Comparison of ENCODE assay signal across 16 cellular contexts in genomic region chr4:165203541-165204461, GRCh38. TPM values are rescaled to one million over a fixed set of nuclear protein-coding genes. Genes with fewer than 3 reads are reported as not detected.
DNase-seq lines count a peak whose midpoint lies in the region; ATAC-seq, FAIRE-seq and TF ChIP-seq lines count a peak whose summit lies in the region.
"Had no signal": no experiment of that assay in that cellular context is flagged by ENCODE, and none has a peak within 500 bp of the region (broad histone marks: within the 10 kb centered on the region; RNA-seq: fewer than 3 reads in every experiment).

No MANE protein-coding gene starts in this region.

- H3K23ac ChIP-seq in IMR-90 (ENCODE audit: low read depth, low read length): no peak overlapping the region

- H3K27me3 Mint-ChIP-seq in activated T-cell treated with anti-CD3 and anti-CD28 coated beads, Interleukin-2, amount 50 U/mL, for 4 hours (ENCODE audit: low read depth): peaks cover 3% of the 10 kb centered on the region

- H3K36me3 Mint-ChIP-seq in activated T-cell treated with anti-CD3 and anti-CD28 coated beads, Interleukin-2, amount 50 U/mL, for 4 hours (ENCODE audit: insufficient read depth): no peaks in the 10 kb centered on the region

- H3K79me1 ChIP-seq in IMR-90 (ENCODE audit: low read depth in 1 of 2, low read length in 2 of 2): peaks cover 6 to 8% of the 10 kb centered on the region in 2 experiments; a peak in 2 of 4 replicates

- H4K8ac ChIP-seq in IMR-90 (ENCODE audit: low read depth in 2 of 2, low read length in 2 of 2): no peak overlapping the region

- H3K4ac ChIP-seq in IMR-90 (ENCODE audit: low read depth, low read length): no peak overlapping the region

- no peak overlapping the region for H2BK15ac ChIP-seq in IMR-90 (ENCODE audit: low read depth, low read length)

- H2AK9ac ChIP-seq in IMR-90 (replicated peaks; ENCODE audit: low read depth, low read length, poor library complexity): no peak overlapping the region

- H3K27me3 ChIP-seq in IMR-90 (ENCODE audit: control insufficient read depth, insufficient read depth, low read length): no peaks in the 10 kb centered on the region
- H3K27me3 ChIP-seq in K562 (ENCODE audit: control insufficient read depth in 2 of 2, insufficient read depth in 2 of 2, low read length in 2 of 2): peaks cover 0 to 15% of the 10 kb centered on the region in 2 experiments; a peak in 4 of 5 replicates
- H3K27me3 ChIP-seq: gastrocnemius medialis, stomach had no signal

- H2AFZ ChIP-seq in IMR-90 (replicated peaks; ENCODE audit: low read length, poor library complexity): no peak overlapping the region
- H2AFZ ChIP-seq in K562 (ENCODE audit: low read depth, low read length): no peak overlapping the region

- H3K4me3 ChIP-seq in IMR-90 (ENCODE audit: insufficient read depth, low read depth, low read length) (no peak overlapping the region), K562 (no peak overlapping the region)
- H3K4me3 ChIP-seq: gastrocnemius medialis, stomach had no signal

- peak; percentile 8 to 33 for ATAC-seq in activated T-cell treated with anti-CD3 and anti-CD28 coated beads, Interleukin-2, amount 50 U/mL, for 4 hours
- ATAC-seq in IMR-90 (ENCODE audit: low read depth) (no peak), K562 (no peak), GM18909 (IDR thresholded peaks at IDR 0.05; ENCODE audit: poor library complexity, unreplicated experiment) (no peak), GM18517 (IDR thresholded peaks at IDR 0.05; ENCODE audit: unreplicated experiment) (no peak)
- ATAC-seq in stimulated activated naive CD8-positive, alpha-beta T cell treated with anti-CD3 and anti-CD28 coated beads, Interleukin-15, Interleukin-2, amounts not matched to agents 100 U/mL and 50 U/mL, for 24 hours: peak; percentile 71
- ATAC-seq: gastrocnemius medialis had no signal

- no peak overlapping the region for H4K91ac ChIP-seq in IMR-90 (ENCODE audit: insufficient read depth, low read depth, low read length)

- TF ChIP-seq RAD21 in IMR-90 (IDR thresholded peaks at IDR 0.05; ENCODE audit: low read length) (no peak), K562 (CRISPR knock-in tag; conservative IDR thresholded peaks at IDR 0.05 in 1 of 2, IDR thresholded peaks at IDR 0.05 in 1 of 2) (no peak)

- no peaks in the 10 kb centered on the region for H4K20me1 ChIP-seq in IMR-90 (ENCODE audit: insufficient read depth, low read length)
- 0 out of 2 replicates have a peak, but pooled peaks cover 4% of the 10 kb centered on the region for H4K20me1 ChIP-seq in K562 (replicated peaks; ENCODE audit: control insufficient read depth, insufficient read depth, low read length)

- in situ Hi-C loops in IMR-90 (cut with MboI; ENCODE audit: low sequenced_read_pairs) (loop anchor here (25.0 kb wide), 1 partner anchor 134 kb away; the partner anchor contains the start of gene MSMO1), K562 (cut with MboI) (no loop called here)

- peak overlapping the region; percentile 52 for H3K4me3 Mint-ChIP-seq in activated T-cell treated with anti-CD3 and anti-CD28 coated beads, Interleukin-2, amount 50 U/mL, for 4 hours
- H3K4me3 Mint-ChIP-seq: endodermal cell had no signal

- no peak for DNase-seq in activated T-cell treated with anti-CD3 and anti-CD28 coated beads, Interleukin-2, amount 50 U/mL, for 4 hours
- DNase-seq in activated T-cell treated with anti-CD3 and anti-CD28 coated beads, Interleukin-2, amount 50 U/mL, for 48 hours: no peak
- DNase-seq in IMR-90: no peak
- no peak for DNase-seq in K562 (ENCODE audit: extremely low read depth in 1 of 4, low spot score in 3 of 4)
- DNase-seq in stimulated activated naive CD8-positive, alpha-beta T cell treated with anti-CD3 and anti-CD28 coated beads, Interleukin-15, Interleukin-2, amounts not matched to agents 100 U/mL and 50 U/mL, for 24 hours: no peak
- DNase-seq in GOT3 (lab: John Stamatoyannopoulos, UW): no peak
- DNase-seq: caudate nucleus, endodermal cell, gastrocnemius medialis, NCI-H1694 treated with DMSO at 0.1 percent for 48 hours, NCI-H510A, occipital lobe, stomach had no signal

- TF ChIP-seq POLR2A in IMR-90 (IDR thresholded peaks at IDR 0.05; ENCODE audit: low read depth, low read length) (no peak), K562 (conservative IDR thresholded peaks at IDR 0.05) (no peak)

- POLR2A ChIA-PET in IMR-90 (lab: Charles Lee; ENCODE audit: unreplicated experiment) (no interaction called here), K562 (lab: Yijun Ruan, JAX) (no interaction called here)

- H2BK120ac ChIP-seq in IMR-90 (ENCODE audit: low read depth, low read length): no peak overlapping the region

- H3K14ac ChIP-seq in IMR-90 (replicated peaks; ENCODE audit: low read depth, low read length): peak overlapping the region; percentile 1; the same call in 1 of the 2 replicates

- no peaks in the 10 kb centered on the region for H3K9me3 Mint-ChIP-seq in activated T-cell treated with anti-CD3 and anti-CD28 coated beads, Interleukin-2, amount 50 U/mL, for 4 hours
- H3K9me3 Mint-ChIP-seq: endodermal cell had no signal

- H3K4me1 ChIP-seq in IMR-90 (ENCODE audit: control insufficient read depth, insufficient read depth, low read length) (peaks cover 4% of the 10 kb centered on the region; the same call in 1 of the 2 replicates), K562 (replicated peaks in 1 of 2; ENCODE audit: control insufficient read depth in 2 of 2, insufficient read depth in 2 of 2, low read length in 2 of 2) (peaks cover 17 to 19% of the 10 kb centered on the region in 2 experiments)

- dilution Hi-C loops in IMR-90 (cut with HindIII; ENCODE audit: low sequenced_read_pairs, unreplicated experiment): no loop called here

- TF ChIP-seq EP300 in K562 (IDR thresholded peaks at IDR 0.05; ENCODE audit: low read length): no peak

- no peak for FAIRE-seq in K562 (lab: Jason Lieb, UNC)
- FAIRE-seq: RCC 7860 had no signal

- H3K4me1 Mint-ChIP-seq in activated T-cell treated with anti-CD3 and anti-CD28 coated beads, Interleukin-2, amount 50 U/mL, for 4 hours (ENCODE audit: low read depth): peaks cover 39% of the 10 kb centered on the region

- H3K18ac ChIP-seq in IMR-90 (ENCODE audit: low read depth, low read length): no peak overlapping the region; the same call in 1 of the 2 replicates

- no peak overlapping the region for H3K9ac ChIP-seq in IMR-90 (ENCODE audit: low read depth, low read length)
- no peak overlapping the region for H3K9ac ChIP-seq in K562 (ENCODE audit: insufficient read depth in 1 of 2, low read depth in 2 of 2, low read length in 2 of 2)

- H3K4me2 ChIP-seq in IMR-90 (ENCODE audit: low read depth, low read length) (no peak overlapping the region), K562 (ENCODE audit: insufficient read depth, low read length) (no peak overlapping the region)

- no peaks in the 10 kb centered on the region for H3K9me3 ChIP-seq in IMR-90 (ENCODE audit: control insufficient read depth, insufficient read depth, low read length)
- no peaks in the 10 kb centered on the region for H3K9me3 ChIP-seq in K562 (replicated peaks; ENCODE audit: control insufficient read depth, insufficient read depth, low read depth, low read length)
- H3K9me3 ChIP-seq: gastrocnemius medialis, stomach had no signal

- no peak overlapping the region for H2BK20ac ChIP-seq in IMR-90 (ENCODE audit: low read depth, low read length)

- H3K9me1 ChIP-seq in IMR-90 (ENCODE audit: insufficient read depth, low read length) (no peaks in the 10 kb centered on the region), K562 (ENCODE audit: control insufficient read depth, insufficient read depth, low read length) (no peaks in the 10 kb centered on the region)

- intact Hi-C loops in IMR-90 (cut with micrococcal nuclease): no loop called here
- intact Hi-C loops in K562 (cut with micrococcal nuclease): loop anchor here (10.0 kb wide), 1 partner anchor 261 kb away; no protein-coding TSS in a partner anchor

- H3K27ac ChIP-seq in IMR-90 (ENCODE audit: insufficient read depth, low read length) (no peak overlapping the region), K562 (ENCODE audit: extremely low read depth, low read depth, low read length) (no peak overlapping the region)
- H3K27ac ChIP-seq: gastrocnemius medialis, stomach had no signal

- 75% methylated on average over 2 of the region's 8 CpGs; no CpG with 5 or more reads in 1 of the 2 experiments for WGBS in IMR-90 (ENCODE audit: extremely low coverage in 2 of 2, insufficient read length in 1 of 2), 2 experiments
- WGBS in K562 (ENCODE audit: insufficient coverage, low coverage, missing lambda C conversion rate): 21% methylated on average over 8 of the region's 8 CpGs

- H4K5ac ChIP-seq in IMR-90 (ENCODE audit: low read depth, low read length): no peak overlapping the region

- H3K36me3 ChIP-seq in IMR-90 (ENCODE audit: control insufficient read depth, insufficient read depth, low read length): no peaks in the 10 kb centered on the region
- no peaks in the 10 kb centered on the region for H3K36me3 ChIP-seq in K562 (ENCODE audit: control insufficient read depth, insufficient read depth, low read length)
- H3K36me3 ChIP-seq: gastrocnemius medialis, stomach had no signal

- CTCF ChIA-PET in IMR-90 (lab: Yijun Ruan, JAX): no interaction called here
- CTCF ChIA-PET in K562 (lab: Yijun Ruan, JAX; ENCODE audit: low intra/inter-chr PET ratio): no interaction called here

- BruUV-seq in IMR-90 (replicated peaks; lab: Mats Ljungman, UMichigan): no TSS peak
- BruUV-seq in K562 (replicated peaks; lab: Mats Ljungman, UMichigan): no TSS peak

- H2AK5ac ChIP-seq in IMR-90 (ENCODE audit: low read depth, low read length): no peak overlapping the region

- no peak overlapping the region for H3K56ac ChIP-seq in IMR-90 (ENCODE audit: extremely low read depth, insufficient read depth, low read length)

- TF ChIP-seq CTCF in IMR-90 (conservative IDR thresholded peaks at IDR 0.05; ENCODE audit: low read depth, low read length) (no peak), K562 (IDR thresholded peaks at IDR 0.05 in 2 of 3, conservative IDR thresholded peaks at IDR 0.05 in 1 of 3; ENCODE audit: insufficient read depth in 2 of 3, low read depth in 1 of 3, low read length in 3 of 3) (no peak)

- H2BK5ac ChIP-seq in IMR-90 (ENCODE audit: low read depth, low read length, poor library complexity, severe bottlenecking): no peak overlapping the region

- peaks cover 10% of the 10 kb centered on the region; the same call in 2 of the 3 replicates for H3K79me2 ChIP-seq in K562 (ENCODE audit: control insufficient read depth, insufficient read depth, low read length)

RNA-seq across cellular contexts. Expression of gene KLHL2, which starts 3.6 kb away (rescaled TPM):
- 10 to 100 TPM; 13.8 to 19.3 (median 16.7) TPM for total RNA-seq in activated T-cell treated with anti-CD3 and anti-CD28 coated beads, Interleukin-2, amount 50 U/mL, for 4 hours
- total RNA-seq in IMR-90 (2012; rRNA removed) (12.4 and 20.6 TPM in 2 replicates), K562 (2014; rRNA removed) (6.4 and 7.0 TPM in 2 replicates), K562 (2014; rRNA removed; fragmentation: Illumina TruSeq; extraction: Trizol) (6.4 and 7.5 TPM in 2 replicates), K562 (2015; rRNA removed; fragmentation: Illumina TruSeq; extraction: Trizol) (5.9 and 6.1 TPM in 2 replicates), K562 (2021) (4.9 and 5.5 TPM in 2 replicates)
- polyA plus RNA-seq in IMR-90 (2012; rRNA removed) (8.7 and 11.0 TPM in 2 replicates), K562 (2011; rRNA removed) (9.8 and 11.3 TPM in 2 replicates), K562 (2014; fragmentation: Illumina TruSeq; extraction: Trizol) (4.8 and 5.6 TPM in 2 replicates), K562 (2014; fragmentation: Nextera tagmentation; extraction: Ambion mirVana) (1 to 10 TPM; 2.5 to 3.5 TPM), K562 (2014; rRNA removed) (7.9 and 8.2 TPM in 2 replicates)
- polyA plus RNA-seq in IMR-90 (2012; cell fraction: cytosol; rRNA removed): 2.4 and 4.5 TPM in 2 replicates
- 1.0 and 11.6 TPM in 2 replicates for polyA plus RNA-seq in IMR-90 (2012; cell fraction: nucleus; rRNA removed; ENCODE audit: low replicate concordance)
- 6.5 and 17.9 TPM in 2 replicates for total RNA-seq in K562 (2011; cell fraction: chromatin; rRNA removed; ENCODE audit: low replicate concordance)
- total RNA-seq in K562 (2011; cell fraction: nucleolus; rRNA removed): 2.9 and 3.3 TPM in 2 replicates
- total RNA-seq in K562 (2011; cell fraction: nucleoplasm; rRNA removed): 4.8 and 5.3 TPM in 2 replicates
- polyA plus RNA-seq in K562 (2011; cell fraction: cytosol; rRNA removed): 2.4 and 6.1 TPM in 2 replicates
- polyA plus RNA-seq in K562 (2011; cell fraction: nucleus; rRNA removed): 7.4 and 11.0 TPM in 2 replicates
- 5.9 and 7.4 TPM in 2 replicates for polyA plus RNA-seq in K562 (2012)
- 17.1 and 19.6 TPM in 2 replicates for polyA minus RNA-seq in K562 (2011; rRNA and poly(A)+ RNA removed)
- 3.5 and 6.9 TPM in 2 replicates for polyA minus RNA-seq in K562 (2011; cell fraction: cytosol; rRNA and poly(A)+ RNA removed)
- 5.8 and 9.0 TPM in 2 replicates for polyA minus RNA-seq in K562 (2011; cell fraction: nucleus; rRNA and poly(A)+ RNA removed)

Comparison
In these comparisons a context has a peak if more than half of its experiments do, and no peak if none do; other contexts are left out.
1. ATAC-seq: peak in activated T-cell treated with anti-CD3 and anti-CD28 coated beads, Interleukin-2, amount 50 U/mL, for 4 hours (2 of 2) and stimulated activated naive CD8-positive, alpha-beta T cell treated with anti-CD3 and anti-CD28 coated beads, Interleukin-15, Interleukin-2, amounts not matched to agents 100 U/mL and 50 U/mL, for 24 hours (single experiment); none in IMR-90 (single experiment), K562 (single experiment), GM18909 (single experiment) and GM18517 (single experiment).